ENCODE assay signal across 15 cellular contexts in genomic region chr15:81531141-81531592, GRCh38.
DNase-seq lines count a peak whose midpoint lies in the region; ATAC-seq and TF ChIP-seq lines count a peak whose summit lies in the region.
"Had no signal": no experiment of that assay in that cellular context is flagged by ENCODE, and none has a peak within 500 bp of the region (broad histone marks: within the 10 kb centered on the region; RNA-seq: fewer than 3 reads in every experiment).

No MANE protein-coding gene starts in this region.

- H3K27ac ChIP-seq in ACC112 (ENCODE audit: low read depth, low read length) (0 out of 2 replicates have a peak overlapping the region, but pooled peaks have one; percentile 5), IMR-90 (ENCODE audit: insufficient read depth, low read length) (no peak overlapping the region)
- H3K27ac ChIP-seq: KMS-11 had no signal

- H3K36me3 ChIP-seq in ACC112 (ENCODE audit: insufficient read depth, low read length) (no peaks in the 10 kb centered on the region), IMR-90 (ENCODE audit: control insufficient read depth, insufficient read depth, low read length) (no peaks in the 10 kb centered on the region)

- no peaks in the 10 kb centered on the region for H3K9me1 ChIP-seq in IMR-90 (ENCODE audit: insufficient read depth, low read length)

- no peak overlapping the region for H4K91ac ChIP-seq in IMR-90 (ENCODE audit: insufficient read depth, low read depth, low read length)

- H3K9me3 ChIP-seq in IMR-90 (ENCODE audit: control insufficient read depth, insufficient read depth, low read length) = no peaks in the 10 kb centered on the region

- POLR2A ChIA-PET in IMR-90 (lab: Charles Lee; ENCODE audit: unreplicated experiment) = no interaction called here

- peak overlapping the region; percentile 46; the same call in 1 of the 3 replicates for H2BK15ac ChIP-seq in IMR-90 (ENCODE audit: low read depth, low read length)

- in situ Hi-C loops in IMR-90 (cut with MboI; ENCODE audit: low sequenced_read_pairs) = no loop called here

- H2AFZ ChIP-seq in ACC112 (ENCODE audit: low read length, unreplicated experiment) = peak overlapping the region; percentile 90
- peak overlapping the region; percentile 81 for H2AFZ ChIP-seq in IMR-90 (replicated peaks; ENCODE audit: low read length, poor library complexity)

- 9% methylated on average over 4 of the region's 9 CpGs; no CpG with 5 or more reads in 1 of the 2 experiments for WGBS in IMR-90 (ENCODE audit: extremely low coverage in 2 of 2, insufficient read length in 1 of 2), 2 experiments

- H3K14ac ChIP-seq in IMR-90 (replicated peaks; ENCODE audit: low read depth, low read length) = peak overlapping the region; percentile 35; the same call in 1 of the 2 replicates

- no peak for TF ChIP-seq POLR2A in IMR-90 (IDR thresholded peaks at IDR 0.05; ENCODE audit: low read depth, low read length)

- H3K79me2 ChIP-seq in ACC112 (ENCODE audit: control insufficient read depth, insufficient read depth, low read length, unreplicated experiment) = no peaks in the 10 kb centered on the region

- no peak overlapping the region for H3K56ac ChIP-seq in IMR-90 (ENCODE audit: extremely low read depth, insufficient read depth, low read length)

- no peak overlapping the region for H4K5ac ChIP-seq in IMR-90 (ENCODE audit: low read depth, low read length)

- no peaks in the 10 kb centered on the region for H4K20me1 ChIP-seq in IMR-90 (ENCODE audit: insufficient read depth, low read length)

- dilution Hi-C loops in IMR-90 (cut with HindIII; ENCODE audit: low sequenced_read_pairs, unreplicated experiment) = no loop called here

- peak; percentile 10 for DNase-seq in IMR-90
- DNase-seq in choroid plexus epithelial cell (ENCODE audit: low read depth) = peak; percentile 25
- DNase-seq in lung microvascular endothelial cell (ENCODE audit: low read depth in 2 of 2) = peak; percentile 57 to 82
- no peak for DNase-seq in stimulated activated CD4-positive, alpha-beta T cell treated with anti-CD3 and anti-CD28 coated beads, Interleukin-4, amount 100 ng/mL, for 4 hours
- no peak for DNase-seq in NCI-H2171 (lab: John Stamatoyannopoulos, UW)
- DNase-seq in stimulated activated naive CD8-positive, alpha-beta T cell treated with anti-CD3 and anti-CD28 coated beads, Interleukin-15, Interleukin-2, amounts not matched to agents 100 U/mL and 50 U/mL, for 24 hours = no peak
- DNase-seq: activated CD4-positive, CD25-positive, alpha-beta regulatory T cell treated with anti-CD3 and anti-CD28 coated beads, Interleukin-2, amount 50 U/mL, for 72 hours; effector CD4-positive, alpha-beta T cell; glutamatergic neuron; NCI-H187 treated with DMSO at 0.1 percent for 48 hours; NCI-H526 treated with DMSO at 0.1 percent for 48 hours; SIG-M5 had no signal

- H3K23ac ChIP-seq in IMR-90 (ENCODE audit: low read depth, low read length) = peak overlapping the region; percentile 24; the same call in 1 of the 2 replicates

- BruUV-seq in IMR-90 (replicated peaks; lab: Mats Ljungman, UMichigan) = no TSS peak

- peak overlapping the region; percentile 41 for H2BK120ac ChIP-seq in IMR-90 (ENCODE audit: low read depth, low read length)

- peak; percentile 62 for ATAC-seq in IMR-90 (ENCODE audit: low read depth)
- no peak for ATAC-seq in activated CD4-positive, CD25-positive, alpha-beta regulatory T cell treated with anti-CD3 and anti-CD28 coated beads, Interleukin-2, amount 50 U/mL, for 24 hours
- no peak for ATAC-seq in stimulated activated naive CD8-positive, alpha-beta T cell treated with anti-CD3 and anti-CD28 coated beads, Interleukin-15, Interleukin-2, amounts not matched to agents 100 U/mL and 50 U/mL, for 24 hours

- H3K4ac ChIP-seq in IMR-90 (ENCODE audit: low read depth, low read length) = peak overlapping the region; percentile 21; the same call in 1 of the 2 replicates

- no peaks in the 10 kb centered on the region for H3K27me3 ChIP-seq in ACC112 (ENCODE audit: insufficient read depth, low read length)
- no peaks in the 10 kb centered on the region for H3K27me3 ChIP-seq in IMR-90 (ENCODE audit: control insufficient read depth, insufficient read depth, low read length)

- H3K4me3 ChIP-seq in ACC112 (ENCODE audit: low read depth, low read length) (peak overlapping the region; percentile 30; the same call in 1 of the 2 replicates), IMR-90 (ENCODE audit: insufficient read depth, low read depth, low read length) (no peak overlapping the region), choroid plexus epithelial cell (ENCODE audit: low read depth, low read length) (no peak overlapping the region)

- intact Hi-C loops in IMR-90 (cut with micrococcal nuclease) = no loop called here

- no peak overlapping the region for H3K9ac ChIP-seq in IMR-90 (ENCODE audit: low read depth, low read length)
- H3K9ac ChIP-seq: KMS-11 had no signal

- peak overlapping the region; percentile 18 to 31; a peak in 2 of 4 replicates for H4K8ac ChIP-seq in IMR-90 (ENCODE audit: low read depth in 2 of 2, low read length in 2 of 2)

- peak overlapping the region; percentile 50 for H2BK20ac ChIP-seq in IMR-90 (ENCODE audit: low read depth, low read length)

- H2AK5ac ChIP-seq in IMR-90 (ENCODE audit: low read depth, low read length) = no peak overlapping the region

- H3K4me1 ChIP-seq in ACC112 (ENCODE audit: control insufficient read depth, insufficient read depth, low read length, unreplicated experiment) = peaks cover 30% of the 10 kb centered on the region
- H3K4me1 ChIP-seq in IMR-90 (ENCODE audit: control insufficient read depth, insufficient read depth, low read length) = peaks cover 9% of the 10 kb centered on the region

- no peak overlapping the region for H2AK9ac ChIP-seq in IMR-90 (replicated peaks; ENCODE audit: low read depth, low read length, poor library complexity)

- CTCF ChIA-PET in IMR-90 (lab: Yijun Ruan, JAX) = no interaction called here

- no peak overlapping the region for H2BK5ac ChIP-seq in IMR-90 (ENCODE audit: low read depth, low read length, poor library complexity, severe bottlenecking)

- no peak for TF ChIP-seq CTCF in IMR-90 (conservative IDR thresholded peaks at IDR 0.05; ENCODE audit: low read depth, low read length)
- TF ChIP-seq CTCF in choroid plexus epithelial cell (conservative IDR thresholded peaks at IDR 0.05; ENCODE audit: low read depth, low read length) = no peak

- peak overlapping the region; percentile 40 for H3K4me2 ChIP-seq in IMR-90 (ENCODE audit: low read depth, low read length)
- H3K4me2 ChIP-seq: KMS-11 had no signal

- H3K18ac ChIP-seq in IMR-90 (ENCODE audit: low read depth, low read length) = no peak overlapping the region

- TF ChIP-seq RAD21 in IMR-90 (IDR thresholded peaks at IDR 0.05; ENCODE audit: low read length) = no peak

- H3K79me1 ChIP-seq in IMR-90 (ENCODE audit: low read depth in 1 of 2, low read length in 2 of 2) = no peaks in the 10 kb centered on the region

TF ChIP-seq in IMR-90, 13 proteins besides CTCF, POLR2A, EP300 and RAD21:
- TF ChIP-seq SMC3 (IDR thresholded peaks at IDR 0.05; ENCODE audit: low read depth, low read length) (no peak), CEBPB (IDR thresholded peaks at IDR 0.05; ENCODE audit: low read depth, low read length) (no peak)

Comparison
In these comparisons a context has a peak if more than half of its experiments do, and no peak if none do; other contexts are left out.
1. DNase-seq: peak in IMR-90 (single experiment), choroid plexus epithelial cell (single experiment) and lung microvascular endothelial cell (2 of 2); none in stimulated activated CD4-positive, alpha-beta T cell treated with anti-CD3 and anti-CD28 coated beads, Interleukin-4, amount 100 ng/mL, for 4 hours (0 of 2), NCI-H2171 (single experiment) and stimulated activated naive CD8-positive, alpha-beta T cell treated with anti-CD3 and anti-CD28 coated beads, Interleukin-15, Interleukin-2, amounts not matched to agents 100 U/mL and 50 U/mL, for 24 hours (single experiment).